In genomic region chr14:95849761-95850160, GRCh38 we compare ENCODE assay signal across 37 cellular contexts. TPM values are rescaled to one million over a fixed set of nuclear protein-coding genes. Genes with fewer than 3 reads are reported as not detected.
"Had no signal": no experiment of that assay in that cellular context is flagged by ENCODE, and none has a peak within 500 bp of the region (broad histone marks: within the 10 kb centered on the region; RNA-seq: fewer than 3 reads in every experiment).

No MANE protein-coding gene starts in this region.

- H3K27me3 ChIP-seq: body of pancreas, brain microvascular endothelial cell had no signal

- H3K4me1 ChIP-seq: adrenal gland, body of pancreas, breast epithelium had no signal

- H3K9me3 Mint-ChIP-seq: activated B cell treated with CpG ODN at 0.5 μM for 24 hours; activated CD4-positive, alpha-beta memory T cell treated with anti-CD3 and anti-CD28 coated beads for 36 hours; activated CD4-positive, alpha-beta T cell treated with anti-CD3 and anti-CD28 coated beads, Interleukin-2, amount 10 ng/mL, durations not matched to agents 24 days and 14 days; activated CD8-positive, alpha-beta T cell treated with anti-CD3 and anti-CD28 coated beads for 36 hours; activated naive CD8-positive, alpha-beta T cell treated with anti-CD3 and anti-CD28 coated beads for 36 hours; activated T-cell treated with anti-CD3 and anti-CD28 coated beads, Interleukin-2, amount 50 U/mL, for 4 hours; activated T-helper 1 cell treated with anti-CD3 and anti-CD28 coated beads, Interleukin-12 subunit alpha, Interleukin-12 subunit beta, Interleukin-2, Interleukin-4 antibody, amounts not matched to agents 30 ng/mL and 10 ng/mL and 1 ng/mL, durations not matched to agents 14 hours and 24 hours and 36 hours; activated T-helper 17 cell treated with anti-CD3 and anti-CD28 coated beads, Interleukin-2, amount 50 U/mL, for 72 hours; T-helper 1 cell treated with Interleukin-12 subunit alpha and Interleukin-12 subunit beta and Interleukin-4 antibody, amounts not matched to agents 30 μg/mL and 1 μg/mL, for 36 hours; T-helper 2 cell treated with Interferon-gamma antibody and Interleukin-4, amounts not matched to agents 5 μg/mL and 100 μg/mL, for 36 hours had no signal

- ATAC-seq: activated CD8-positive, alpha-beta T cell treated with anti-CD3 and anti-CD28 coated beads for 36 hours; activated naive CD4-positive, alpha-beta T cell treated with anti-CD3 and anti-CD28 coated beads, Interleukin-2, amount 50 U/mL, for 72 hours; activated T-cell treated with anti-CD3 and anti-CD28 coated beads, Interleukin-2, amount 50 U/mL, for 4 hours; activated T-cell treated with anti-CD3 and anti-CD28 coated beads, Interleukin-2, amount 50 U/mL, for 72 hours; activated T-helper 17 cell treated with anti-CD3 and anti-CD28 coated beads, Interleukin-2, amount 50 U/mL, for 72 hours; body of pancreas had no signal

- H3K4me3 Mint-ChIP-seq: activated B cell treated with CpG ODN at 0.5 μM for 24 hours; activated CD4-positive, alpha-beta memory T cell treated with anti-CD3 and anti-CD28 coated beads for 36 hours; activated CD4-positive, alpha-beta T cell treated with anti-CD3 and anti-CD28 coated beads, Interleukin-2, amount 10 ng/mL, durations not matched to agents 24 days and 14 days; activated CD8-positive, alpha-beta T cell treated with anti-CD3 and anti-CD28 coated beads for 36 hours; activated naive CD4-positive, alpha-beta T cell treated with anti-CD3 and anti-CD28 coated beads for 36 hours; activated naive CD8-positive, alpha-beta T cell treated with anti-CD3 and anti-CD28 coated beads for 36 hours; activated T-cell treated with anti-CD3 and anti-CD28 coated beads, Interleukin-2, amount 50 U/mL, for 4 hours; activated T-cell treated with anti-CD3 and anti-CD28 coated beads, Interleukin-2, amount 50 U/mL, for 72 hours; activated T-helper 1 cell treated with anti-CD3 and anti-CD28 coated beads, Interleukin-12 subunit alpha, Interleukin-12 subunit beta, Interleukin-2, Interleukin-4 antibody, amounts not matched to agents 30 ng/mL and 10 ng/mL and 1 ng/mL, durations not matched to agents 14 hours and 24 hours and 36 hours; activated T-helper 17 cell treated with anti-CD3 and anti-CD28 coated beads, Interleukin-2, amount 50 U/mL, for 72 hours; T-helper 1 cell treated with Interleukin-12 subunit alpha and Interleukin-12 subunit beta and Interleukin-4 antibody, amounts not matched to agents 30 μg/mL and 1 μg/mL, for 36 hours; T-helper 2 cell treated with Interferon-gamma antibody and Interleukin-4, amounts not matched to agents 5 μg/mL and 100 μg/mL, for 36 hours had no signal

- H3K36me3 Mint-ChIP-seq: activated CD4-positive, alpha-beta memory T cell treated with anti-CD3 and anti-CD28 coated beads for 36 hours; activated naive CD4-positive, alpha-beta T cell treated with anti-CD3 and anti-CD28 coated beads, Interleukin-2, amount 50 U/mL, for 72 hours; activated naive CD8-positive, alpha-beta T cell treated with anti-CD3 and anti-CD28 coated beads for 36 hours had no signal

- H3K36me3 ChIP-seq: adrenal gland, brain microvascular endothelial cell, breast epithelium had no signal

- H3K4me1 Mint-ChIP-seq: activated CD4-positive, alpha-beta T cell treated with anti-CD3 and anti-CD28 coated beads, Interleukin-2, amount 10 ng/mL, durations not matched to agents 24 days and 14 days; activated naive CD8-positive, alpha-beta T cell treated with anti-CD3 and anti-CD28 coated beads for 36 hours; activated T-helper 17 cell treated with anti-CD3 and anti-CD28 coated beads, Interleukin-2, amount 50 U/mL, for 72 hours had no signal

- H3K9me3 ChIP-seq: adrenal gland, body of pancreas had no signal

- H3K27me3 Mint-ChIP-seq: activated B cell treated with CpG ODN at 0.5 μM for 24 hours had no signal

- H3K27ac Mint-ChIP-seq: activated B cell treated with CpG ODN at 0.5 μM for 24 hours; activated CD4-positive, alpha-beta memory T cell treated with anti-CD3 and anti-CD28 coated beads for 36 hours; activated CD4-positive, alpha-beta T cell treated with anti-CD3 and anti-CD28 coated beads, Interleukin-2, amount 10 ng/mL, durations not matched to agents 24 days and 14 days; activated CD8-positive, alpha-beta T cell treated with anti-CD3 and anti-CD28 coated beads for 36 hours; activated naive CD4-positive, alpha-beta T cell treated with anti-CD3 and anti-CD28 coated beads for 36 hours; activated naive CD4-positive, alpha-beta T cell treated with anti-CD3 and anti-CD28 coated beads, Interleukin-2, amount 50 U/mL, for 72 hours; activated naive CD8-positive, alpha-beta T cell treated with anti-CD3 and anti-CD28 coated beads for 36 hours; activated T-cell treated with anti-CD3 and anti-CD28 coated beads, Interleukin-2, amount 50 U/mL, for 72 hours; activated T-helper 1 cell treated with anti-CD3 and anti-CD28 coated beads, Interleukin-12 subunit alpha, Interleukin-12 subunit beta, Interleukin-2, Interleukin-4 antibody, amounts not matched to agents 30 ng/mL and 10 ng/mL and 1 ng/mL, durations not matched to agents 14 hours and 24 hours and 36 hours; activated T-helper 17 cell treated with anti-CD3 and anti-CD28 coated beads, Interleukin-2, amount 50 U/mL, for 72 hours; T-helper 1 cell treated with Interleukin-12 subunit alpha and Interleukin-12 subunit beta and Interleukin-4 antibody, amounts not matched to agents 30 μg/mL and 1 μg/mL, for 36 hours; T-helper 2 cell treated with Interferon-gamma antibody and Interleukin-4, amounts not matched to agents 5 μg/mL and 100 μg/mL, for 36 hours had no signal

- H3K4me3 ChIP-seq: adrenal gland, body of pancreas, breast epithelium had no signal

- H3K27ac ChIP-seq: adrenal gland, body of pancreas, brain microvascular endothelial cell, breast epithelium, VCaP had no signal

- DNase-seq: activated B cell treated with CpG ODN at 0.5 μM for 24 hours; activated CD4-positive, alpha-beta memory T cell treated with anti-CD3 and anti-CD28 coated beads for 36 hours; activated CD4-positive, alpha-beta T cell treated with anti-CD3 and anti-CD28 coated beads for 1 hour; activated CD4-positive, alpha-beta T cell treated with anti-CD3 and anti-CD28 coated beads for 4 hours; activated CD4-positive, alpha-beta T cell treated with anti-CD3 and anti-CD28 coated beads, Interleukin-2, amount 10 ng/mL, durations not matched to agents 24 days and 14 days; activated CD4-positive, alpha-beta T cell treated with anti-CD3 and anti-CD28 coated beads, Interleukin-2, amount 50 U/mL, for 1 hour; activated CD4-positive, alpha-beta T cell treated with anti-CD3 and anti-CD28 coated beads, Interleukin-2, amount 50 U/mL, for 4 hours; activated CD8-positive, alpha-beta memory T cell treated with anti-CD3 and anti-CD28 coated beads, Interleukin-2, amount 50 U/mL, for 4 hours; activated CD8-positive, alpha-beta T cell treated with anti-CD3 and anti-CD28 coated beads for 36 hours; activated effector memory CD4-positive, alpha-beta T cell treated with anti-CD3 and anti-CD28 coated beads, Interleukin-2, amount 50 U/mL, for 16 hours; activated gamma-delta T cell treated with Interleukin-2 at 50 U/mL for 16 hours; activated naive CD4-positive, alpha-beta T cell; activated naive CD4-positive, alpha-beta T cell treated with anti-CD3 and anti-CD28 coated beads for 36 hours; activated naive CD4-positive, alpha-beta T cell treated with anti-CD3 and anti-CD28 coated beads, Interleukin-2, amount 50 U/mL, for 16 hours; activated naive CD8-positive, alpha-beta T cell treated with anti-CD3 and anti-CD28 coated beads for 36 hours; activated T-cell treated with anti-CD3 and anti-CD28 coated beads for 4 hours; activated T-cell treated with anti-CD3 and anti-CD28 coated beads, Interleukin-2, amount 50 U/mL, for 1 hour; activated T-cell treated with anti-CD3 and anti-CD28 coated beads, Interleukin-2, amount 50 U/mL, for 4 hours; activated T-cell treated with anti-CD3 and anti-CD28 coated beads, Interleukin-2, amount 50 U/mL, for 72 hours; adrenal gland; amniotic stem cell; aorta; body of pancreas; brain microvascular endothelial cell; central memory CD4-positive, alpha-beta T cell; T-helper 1 cell; T-helper 2 cell; T-helper 9 cell had no signal

RNA-seq across cellular contexts. Expression of gene TUNAR, which starts 26.9 kb away (rescaled TPM):
- total RNA-seq: activated CD4-positive, alpha-beta memory T cell treated with anti-CD3 and anti-CD28 coated beads for 36 hours; activated CD4-positive, alpha-beta T cell treated with anti-CD3 and anti-CD28 coated beads, Interleukin-2, amount 10 ng/mL, durations not matched to agents 24 days and 14 days; activated CD8-positive, alpha-beta memory T cell treated with anti-CD3 and anti-CD28 coated beads for 36 hours; activated CD8-positive, alpha-beta T cell treated with anti-CD3 and anti-CD28 coated beads for 36 hours; activated naive CD4-positive, alpha-beta T cell treated with anti-CD3 and anti-CD28 coated beads for 36 hours; activated naive CD4-positive, alpha-beta T cell treated with anti-CD3 and anti-CD28 coated beads, Interleukin-2, amount 50 U/mL, for 72 hours; activated naive CD8-positive, alpha-beta T cell treated with anti-CD3 and anti-CD28 coated beads for 36 hours; activated T-cell treated with anti-CD3 and anti-CD28 coated beads, Interleukin-2, amount 50 U/mL, for 4 hours; activated T-cell treated with anti-CD3 and anti-CD28 coated beads, Interleukin-2, amount 50 U/mL, for 72 hours; activated T-helper 1 cell treated with anti-CD3 and anti-CD28 coated beads, Interleukin-12 subunit alpha, Interleukin-12 subunit beta, Interleukin-2, Interleukin-4 antibody, amounts not matched to agents 30 ng/mL and 10 ng/mL and 1 ng/mL, durations not matched to agents 14 hours and 24 hours and 36 hours; activated T-helper 17 cell treated with anti-CD3 and anti-CD28 coated beads, Interleukin-2, amount 50 U/mL, for 72 hours; adrenal gland; aorta; cardiac septum had no signal
- polyA plus RNA-seq: adrenal gland, aorta had no signal
